In the genomic region with DNA sequence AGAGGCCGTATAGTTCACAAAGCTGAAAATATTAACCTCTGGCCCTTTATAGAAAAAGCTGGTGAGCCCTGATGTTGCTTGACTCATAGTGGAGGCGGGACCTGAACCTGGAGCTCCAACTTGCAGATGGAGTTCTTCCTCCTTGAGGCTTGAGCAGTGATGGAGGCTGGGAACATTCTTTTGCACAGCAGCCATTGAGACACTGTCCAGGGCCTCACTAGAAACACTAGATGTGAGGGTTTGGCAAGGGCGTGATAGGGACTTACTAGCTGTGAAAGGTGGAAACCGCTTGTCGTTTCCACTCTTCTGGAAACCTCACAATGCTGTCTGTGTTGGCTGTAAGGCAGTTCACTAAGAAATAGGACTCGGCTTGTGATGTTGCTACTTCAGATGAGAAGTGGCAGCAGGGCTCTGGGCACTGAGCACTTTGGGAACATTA, we compare ENCODE assay signal across 1 cellular context.
TF ChIP-seq lines count a peak whose summit lies in the region.

No MANE protein-coding gene starts in this region.

TF ChIP-seq in IMR-90, 13 proteins besides CTCF, POLR2A, EP300 and RAD21 (continued from another document):
- TF ChIP-seq SMC3 (IDR thresholded peaks at IDR 0.05; ENCODE audit: low read depth, low read length): no peak
- no peak for TF ChIP-seq NFE2L2 (IDR thresholded peaks at IDR 0.05; ENCODE audit: low read depth, low read length)
- no peak for TF ChIP-seq MXI1 (IDR thresholded peaks at IDR 0.05; ENCODE audit: borderline replicate concordance, low read depth, low read length)
- no peak for TF ChIP-seq RCOR1 (IDR thresholded peaks at IDR 0.05; ENCODE audit: insufficient replicate concordance, low read length)
- no peak for TF ChIP-seq RFX5 (IDR thresholded peaks at IDR 0.05; ENCODE audit: low read depth, low read length)
- TF ChIP-seq MAFK (IDR thresholded peaks at IDR 0.05; ENCODE audit: low read depth, low read length): no peak
- no peak for TF ChIP-seq FOS (IDR thresholded peaks at IDR 0.05; ENCODE audit: low read depth, low read length)
- no peak for TF ChIP-seq CHD1 (IDR thresholded peaks at IDR 0.05; ENCODE audit: low read depth, low read length)
- no peak for TF ChIP-seq CEBPB (IDR thresholded peaks at IDR 0.05; ENCODE audit: low read depth, low read length)
